22 cellular contexts compared by ENCODE assay signal in genomic region chr19:49141352-49141751, GRCh38. TPM values are rescaled to one million over a fixed set of nuclear protein-coding genes. Genes with fewer than 3 reads are reported as not detected.
"Had no signal": no experiment of that assay in that cellular context is flagged by ENCODE, and none has a peak within 500 bp of the region (broad histone marks: within the 10 kb centered on the region; RNA-seq: fewer than 3 reads in every experiment).

No MANE protein-coding gene starts in this region.

- FAIRE-seq: endothelial cell of umbilical vein had no signal

- H3K27ac Mint-ChIP-seq: activated CD4-positive, alpha-beta memory T cell treated with anti-CD3 and anti-CD28 coated beads for 36 hours; activated CD8-positive, alpha-beta memory T cell treated with anti-CD3 and anti-CD28 coated beads, Interleukin-2, amount 10 ng/mL, durations not matched to agents 7 days and 5 days; activated naive CD4-positive, alpha-beta T cell treated with anti-CD3 and anti-CD28 coated beads, Interleukin-2, amount 50 U/mL, for 24 hours had no signal

- H3K9me3 Mint-ChIP-seq: activated CD4-positive, alpha-beta memory T cell treated with anti-CD3 and anti-CD28 coated beads for 36 hours; activated naive CD4-positive, alpha-beta T cell treated with anti-CD3 and anti-CD28 coated beads, Interleukin-2, amount 50 U/mL, for 24 hours; central memory CD8-positive, alpha-beta T cell had no signal

- H3K4me3 Mint-ChIP-seq: activated CD4-positive, alpha-beta memory T cell treated with anti-CD3 and anti-CD28 coated beads for 36 hours; activated CD8-positive, alpha-beta memory T cell treated with anti-CD3 and anti-CD28 coated beads, Interleukin-2, amount 10 ng/mL, durations not matched to agents 7 days and 5 days; activated naive CD4-positive, alpha-beta T cell treated with anti-CD3 and anti-CD28 coated beads, Interleukin-2, amount 50 U/mL, for 24 hours had no signal

- H3K36me3 Mint-ChIP-seq: activated CD4-positive, alpha-beta memory T cell treated with anti-CD3 and anti-CD28 coated beads for 36 hours; activated CD8-positive, alpha-beta memory T cell treated with anti-CD3 and anti-CD28 coated beads, Interleukin-2, amount 10 ng/mL, durations not matched to agents 7 days and 5 days; activated naive CD4-positive, alpha-beta T cell treated with anti-CD3 and anti-CD28 coated beads, Interleukin-2, amount 50 U/mL, for 24 hours had no signal

- ATAC-seq: activated CD8-positive, alpha-beta memory T cell treated with anti-CD3 and anti-CD28 coated beads, Interleukin-2, amount 10 ng/mL, durations not matched to agents 7 days and 5 days had no signal

- DNase-seq: activated CD4-positive, alpha-beta memory T cell treated with anti-CD3 and anti-CD28 coated beads for 36 hours; activated CD4-positive, alpha-beta T cell treated with anti-CD3 and anti-CD28 coated beads for 1 hour; activated CD8-positive, alpha-beta memory T cell treated with anti-CD3 and anti-CD28 coated beads, Interleukin-2, amount 10 ng/mL, durations not matched to agents 7 days and 5 days; activated effector memory CD4-positive, alpha-beta T cell treated with anti-CD3 and anti-CD28 coated beads, Interleukin-2, amount 50 U/mL, for 16 hours; activated T-cell treated with anti-CD3 and anti-CD28 coated beads, Interleukin-2, amount 50 U/mL, for 1 hour; amniotic stem cell; brain microvascular endothelial cell; cortex of kidney; effector CD4-positive, alpha-beta T cell; esophagus squamous epithelium; posterior cingulate gyrus; retina; stimulated activated CD4-positive, alpha-beta T cell treated with anti-CD3 and anti-CD28 coated beads, Interleukin-12 subunit alpha, Interleukin-12 subunit beta, amount 100 ng/mL, for 4 hours; stimulated activated CD4-positive, alpha-beta T cell treated with anti-CD3 and anti-CD28 coated beads, Interleukin-2, amount 100 ng/mL, for 24 hours; stomach; T1000 had no signal

RNA-seq across cellular contexts. Expression of gene HRC, which starts 13.8 kb away (rescaled TPM):
- total RNA-seq: activated CD4-positive, alpha-beta memory T cell treated with anti-CD3 and anti-CD28 coated beads for 36 hours; activated CD8-positive, alpha-beta memory T cell treated with anti-CD3 and anti-CD28 coated beads, Interleukin-2, amount 10 ng/mL, durations not matched to agents 7 days and 5 days; endothelial cell of umbilical vein had no signal
- polyA plus RNA-seq: endothelial cell of umbilical vein had no signal

RNA-seq across cellular contexts. Expression of gene C19orf73, which starts 22.4 kb away (rescaled TPM):
- total RNA-seq: endothelial cell of umbilical vein, fibroblast of villous mesenchyme, stomach, thoracic aorta, vagina had no signal
